Comparison of ENCODE assay signal across 25 cellular contexts in genomic region chr3:131612745-131613144, GRCh38.
"Had no signal": no experiment of that assay in that cellular context is flagged by ENCODE, and none has a peak within 500 bp of the region (broad histone marks: within the 10 kb centered on the region; RNA-seq: fewer than 3 reads in every experiment).

No MANE protein-coding gene starts in this region.

- DNase-seq: Kasumi-1; MM.1S; NCI-H1092 treated with DMSO at 0.1 percent for 48 hours; NCI-H1436; NCI-H187; NCI-H2029; NCI-H2081 treated with DMSO at 0.1 percent for 48 hours; NCI-H2171 treated with DMSO at 0.1 percent for 48 hours; NCI-H345; NCI-H446 treated with DMSO at 0.1 percent for 48 hours; NCI-H510A treated with DMSO at 0.1 percent for 48 hours; NCI-H526; NCI-H748 treated with DMSO at 0.1 percent for 48 hours; NK-92 treated with Interleukin-12 subunit alpha and Interleukin-12 subunit beta, amount 100 ng/mL, for 24 hours; OCI-M1; PC-9; Peyer's patch; SHP77 treated with DMSO at 0.1 percent for 48 hours; SJCRH30; T-helper 1 cell had no signal

- H3K27me3 ChIP-seq: Peyer's patch, SJCRH30 had no signal

- H3K4me1 ChIP-seq: Peyer's patch, SJCRH30 had no signal

- H3K36me3 ChIP-seq: Peyer's patch, SJCRH30 had no signal

- ATAC-seq: K562, Right ventricle myocardium inferior, SK-N-SH treated with all-trans-retinoic acid at 6 μM for 48 hours had no signal

- H3K27ac ChIP-seq: HL-60, KMS-11, PC-9, Peyer's patch, SJCRH30 had no signal

- H3K9me3 ChIP-seq: Peyer's patch, SJCRH30 had no signal

- H2AFZ ChIP-seq: PC-9 had no signal

- H3K4me2 ChIP-seq: KMS-11, PC-9 had no signal

- H3K4me3 ChIP-seq: K562, PC-9, Peyer's patch, SJCRH30 had no signal
